In genomic region chr13:41492432-41493267, GRCh38 we compare ENCODE assay signal across 1 cellular context.
TF ChIP-seq lines count a peak whose summit lies in the region.

No MANE protein-coding gene starts in this region.

TF ChIP-seq in SK-N-SH, 30 proteins besides CTCF, POLR2A, EP300 and RAD21 (continued from another document):
- TF ChIP-seq NRF1 (IDR thresholded peaks at IDR 0.05; ENCODE audit: low read depth, low read length), result no peak
- TF ChIP-seq NFIC (IDR thresholded peaks at IDR 0.05; ENCODE audit: borderline replicate concordance), result no peak
- TF ChIP-seq PBX3 (IDR thresholded peaks at IDR 0.05), result no peak
TF ChIP-seq in SK-N-SH: peak in this region for 0.
